13 cellular contexts compared by ENCODE assay signal in genomic region chr14:65421201-65421981, GRCh38. TPM values are rescaled to one million over a fixed set of nuclear protein-coding genes. Genes with fewer than 3 reads are reported as not detected.
DNase-seq lines count a peak whose midpoint lies in the region; ATAC-seq, FAIRE-seq and TF ChIP-seq lines count a peak whose summit lies in the region.
"Had no signal": no experiment of that assay in that cellular context is flagged by ENCODE, and none has a peak within 500 bp of the region (broad histone marks: within the 10 kb centered on the region; RNA-seq: fewer than 3 reads in every experiment).

No MANE protein-coding gene starts in this region.

- H3K9ac ChIP-seq in trophoblast cell (ENCODE audit: low read length) (no peak overlapping the region), colonic mucosa (ENCODE audit: low read depth in 2 of 2, low read length in 2 of 2) (no peak overlapping the region)

- peak overlapping the region; percentile 89 for H4K8ac ChIP-seq in trophoblast cell (ENCODE audit: low read depth, low read length)

- no peak overlapping the region for H2AFZ ChIP-seq in trophoblast cell (ENCODE audit: insufficient read depth, low read length, poor library complexity)

- peaks cover 12% of the 10 kb centered on the region for H3K79me2 ChIP-seq in trophoblast cell (ENCODE audit: control insufficient read depth, insufficient read depth, low read length, poor library complexity)

- H3K27ac ChIP-seq in trophoblast cell (ENCODE audit: low read depth, low read length) (peak overlapping the region; percentile 97), colonic mucosa (no peak overlapping the region)
- H3K27ac ChIP-seq in CD8-positive, alpha-beta T cell (ENCODE audit: low read depth, low read length) = no peak overlapping the region

- H3K9me3 ChIP-seq in trophoblast cell (ENCODE audit: insufficient read depth, low read depth, low read length) (no peaks in the 10 kb centered on the region), colonic mucosa (no peaks in the 10 kb centered on the region)
- no peaks in the 10 kb centered on the region for H3K9me3 ChIP-seq in CD8-positive, alpha-beta T cell (ENCODE audit: low read length)

- peak overlapping the region; percentile 90 for H3K4ac ChIP-seq in trophoblast cell (ENCODE audit: low read depth, low read length)

- H3K27me3 Mint-ChIP-seq in CD8-positive, alpha-beta T cell (ENCODE audit: low read depth) = no peaks in the 10 kb centered on the region
- H3K27me3 Mint-ChIP-seq in T-cell = no peaks in the 10 kb centered on the region
- H3K27me3 Mint-ChIP-seq: activated T-helper 17 cell treated with anti-CD3 and anti-CD28 coated beads, Interleukin-2, amount 50 U/mL, for 72 hours had no signal

- peak overlapping the region; percentile 99 for H2BK120ac ChIP-seq in trophoblast cell (ENCODE audit: insufficient read depth, low read length, poor library complexity)

- H3K4me3 Mint-ChIP-seq in CD8-positive, alpha-beta T cell = no peak overlapping the region
- no peak overlapping the region for H3K4me3 Mint-ChIP-seq in T-cell
- H3K4me3 Mint-ChIP-seq: activated T-helper 17 cell treated with anti-CD3 and anti-CD28 coated beads, Interleukin-2, amount 50 U/mL, for 72 hours had no signal

- CTCF ChIA-PET in CD8-positive, alpha-beta T cell (lab: Charles Lee) = interaction anchor here (0.7 to 1.1 kb wide), 3 partner anchors 538 to 645 kb away, joined by 3 to 4 read pairs (median 3); no protein-coding TSS in a partner anchor
- CTCF ChIA-PET in T-cell (lab: Charles Lee) = interaction anchor here in 1 of 2 donors (0.7 kb wide), 2 partner anchors 61 to 250 kb away, joined by 5 to 7 read pairs; no protein-coding TSS in a partner anchor

- TF ChIP-seq CTCF in CD8-positive, alpha-beta T cell (IDR thresholded peaks at IDR 0.05) = no peak
- no peak for TF ChIP-seq CTCF in colonic mucosa (IDR thresholded peaks at IDR 0.05)

- H3K18ac ChIP-seq in trophoblast cell (ENCODE audit: low read length) = peak overlapping the region; percentile 90

- no peak overlapping the region for H3K23ac ChIP-seq in trophoblast cell (ENCODE audit: low read length)

- H3K4me2 ChIP-seq in trophoblast cell (ENCODE audit: low read length) = peak overlapping the region; percentile 39

- peaks cover 43% of the 10 kb centered on the region for H3K4me1 Mint-ChIP-seq in CD8-positive, alpha-beta T cell (ENCODE audit: low read depth)
- H3K4me1 Mint-ChIP-seq in T-cell = peaks cover 31 to 49% (median 44%) of the 10 kb centered on the region in 3 donors

- H3K79me1 ChIP-seq in trophoblast cell (ENCODE audit: low read length) = peaks cover 26% of the 10 kb centered on the region

- FAIRE-seq in RCC 7860 (lab: Jason Lieb, UNC) = peak; percentile 71

- WGBS in trophoblast cell (ENCODE audit: extremely low coverage, insufficient coverage, insufficient read length) = no CpG with 5 or more reads among the region's 10 CpGs

- H3K4me3 ChIP-seq in trophoblast cell (ENCODE audit: low read depth, low read length) (no peak overlapping the region), colonic mucosa (no peak overlapping the region)
- H3K4me3 ChIP-seq in CD8-positive, alpha-beta T cell (ENCODE audit: low read depth, low read length) = no peak overlapping the region

- peak overlapping the region; percentile 98 for H3K14ac ChIP-seq in trophoblast cell (ENCODE audit: low read length)

- peak overlapping the region; percentile 64 for H4K12ac ChIP-seq in trophoblast cell (ENCODE audit: low read depth, low read length)

- no peaks in the 10 kb centered on the region for H3K9me3 Mint-ChIP-seq in CD8-positive, alpha-beta T cell
- H3K9me3 Mint-ChIP-seq in T-cell = no peaks in the 10 kb centered on the region
- H3K9me3 Mint-ChIP-seq: activated T-helper 17 cell treated with anti-CD3 and anti-CD28 coated beads, Interleukin-2, amount 50 U/mL, for 72 hours had no signal

- intact Hi-C loops in CD8-positive, alpha-beta T cell (cut with DNase I, micrococcal nuclease) = no loop called here
- intact Hi-C loops in colonic mucosa (cut with DNase I) = loop anchor here (5.0 kb wide), 1 partner anchor 406 kb away; no protein-coding TSS in a partner anchor

- ATAC-seq in GM19351 (IDR thresholded peaks at IDR 0.05; ENCODE audit: unreplicated experiment) = no peak
- ATAC-seq in CD8-positive, alpha-beta T cell = no peak
- ATAC-seq in T-cell (replicated peaks in 1 of 4) = no peak
- ATAC-seq: activated T-helper 17 cell treated with anti-CD3 and anti-CD28 coated beads, Interleukin-2, amount 50 U/mL, for 72 hours; Panc1 had no signal

- H3K36me3 Mint-ChIP-seq in CD8-positive, alpha-beta T cell = peaks cover 8% of the 10 kb centered on the region
- peaks cover 16% of the 10 kb centered on the region for H3K36me3 Mint-ChIP-seq in T-cell

- no peak overlapping the region for H3K27ac Mint-ChIP-seq in CD8-positive, alpha-beta T cell
- no peak overlapping the region for H3K27ac Mint-ChIP-seq in T-cell
- H3K27ac Mint-ChIP-seq: activated T-helper 17 cell treated with anti-CD3 and anti-CD28 coated beads, Interleukin-2, amount 50 U/mL, for 72 hours had no signal

- DNase-seq in EL = peak; percentile 89
- DNase-seq in RCC 7860 (ENCODE audit: low spot score) = peak; percentile 83
- DNase-seq in fibroblast of gingiva (ENCODE audit: low read depth) = peak; percentile 59
- DNase-seq in trophoblast cell = peak; percentile 43 to 86
- no peak for DNase-seq in CD8-positive, alpha-beta T cell
- DNase-seq in T-cell = no peak
- no peak for DNase-seq in colonic mucosa
- DNase-seq: GDM1, hippocampal formation, NCI-H187 treated with DMSO at 0.1 percent for 48 hours had no signal

- H2AK5ac ChIP-seq in trophoblast cell (ENCODE audit: low read length) = peak overlapping the region; percentile 95

- POLR2A ChIA-PET in CD8-positive, alpha-beta T cell (lab: Charles Lee) = interaction anchor here (1.9 kb wide), 1 partner anchor 10 kb away, joined by 7 read pairs; no protein-coding TSS in a partner anchor
- POLR2A ChIA-PET in T-cell (lab: Charles Lee) = no interaction called here

- peaks cover 10% of the 10 kb centered on the region in 2 experiments for H3K4me1 ChIP-seq in trophoblast cell (ENCODE audit: control insufficient read depth in 1 of 2, insufficient read depth in 2 of 2, low read length in 2 of 2)
- peaks cover 4% of the 10 kb centered on the region for H3K4me1 ChIP-seq in CD8-positive, alpha-beta T cell (ENCODE audit: insufficient read depth, low read length)
- no peaks in the 10 kb centered on the region for H3K4me1 ChIP-seq in colonic mucosa

- H3K36me3 ChIP-seq in trophoblast cell (ENCODE audit: control insufficient read depth in 1 of 2, insufficient read depth in 2 of 2, low read length in 2 of 2) (peaks cover 0 to 7% of the 10 kb centered on the region in 2 experiments), colonic mucosa (no peaks in the 10 kb centered on the region)
- no peaks in the 10 kb centered on the region for H3K36me3 ChIP-seq in CD8-positive, alpha-beta T cell (ENCODE audit: insufficient read depth, low read length)

- no peaks in the 10 kb centered on the region for H3K27me3 ChIP-seq in trophoblast cell (ENCODE audit: insufficient read depth, low read length)
- no peaks in the 10 kb centered on the region for H3K27me3 ChIP-seq in CD8-positive, alpha-beta T cell (ENCODE audit: insufficient read depth, low read length)
- no peaks in the 10 kb centered on the region for H3K27me3 ChIP-seq in colonic mucosa

- peak overlapping the region; percentile 98 for H4K91ac ChIP-seq in trophoblast cell (ENCODE audit: low read depth, low read length)

- H2BK12ac ChIP-seq in trophoblast cell (ENCODE audit: low read length) = peak overlapping the region; percentile 93

- peak overlapping the region; percentile 98 for H2BK5ac ChIP-seq in trophoblast cell (ENCODE audit: low read depth, low read length, poor library complexity)

RNA-seq across cellular contexts. Expression of gene FUT8, which starts 8.9 kb away (rescaled TPM):
- 87.3 and 91.6 TPM in 2 replicates for polyA plus RNA-seq in trophoblast cell (2013)
- total RNA-seq in CD8-positive, alpha-beta T cell = 10 to 100 TPM; 38.3 to 38.5 TPM
- total RNA-seq in T-cell (10 to 100 TPM; 37.6 to 51.7 (median 43.9) TPM), colonic mucosa (10 to 100 TPM; 28.8 to 37.2 TPM)

Comparison
In these comparisons a context has a peak if more than half of its experiments do, and no peak if none do; other contexts are left out.
1. DNase-seq: peak in EL (single experiment), RCC 7860 (single experiment), fibroblast of gingiva (single experiment) and trophoblast cell (2 of 2); none in CD8-positive, alpha-beta T cell (0 of 7), T-cell (0 of 34) and colonic mucosa (single experiment).